ENCODE assay signal across 8 cellular contexts in the genomic region with DNA sequence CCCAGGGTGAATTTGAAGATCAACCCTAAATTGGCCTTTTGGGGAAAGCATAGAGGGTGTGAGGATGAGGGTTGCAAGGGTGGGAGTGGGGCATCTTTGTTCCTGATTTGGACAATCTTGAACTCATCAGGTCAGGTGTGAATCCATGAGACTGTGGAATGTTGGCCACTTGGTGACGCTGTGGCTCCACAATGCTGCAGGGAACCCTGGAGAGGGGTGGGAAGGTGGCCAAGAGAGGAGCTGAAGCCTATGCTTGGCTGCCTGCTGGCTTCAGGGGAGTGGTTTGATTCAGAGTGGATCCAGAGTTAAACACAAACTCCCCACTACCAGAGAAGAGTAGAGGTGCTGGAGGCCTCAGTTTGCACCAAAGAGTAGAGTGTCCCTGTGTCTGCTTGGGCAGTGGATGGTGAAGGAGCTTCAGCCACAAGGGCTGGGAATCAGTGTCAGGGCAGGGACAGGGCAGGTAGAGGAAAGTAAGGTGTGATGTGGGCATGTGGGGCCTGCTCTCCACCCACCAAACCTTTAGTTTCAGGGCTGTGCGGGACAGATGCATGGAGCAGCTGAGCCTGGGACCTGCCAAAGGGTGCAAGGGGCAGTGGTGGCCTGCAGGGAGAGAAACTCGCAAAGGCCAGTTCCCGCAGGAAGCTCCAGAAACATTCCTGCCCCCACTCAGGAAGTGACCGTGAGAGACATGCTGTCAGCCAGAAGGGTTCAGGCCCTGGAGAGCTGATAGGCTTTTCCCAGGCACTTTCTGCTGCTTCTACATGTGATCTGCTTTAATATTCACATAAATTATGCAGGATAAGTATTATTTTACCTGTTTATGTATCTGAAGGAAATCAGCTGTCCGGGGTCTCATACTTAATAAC.
DNase-seq lines count a peak whose midpoint lies in the region; ATAC-seq and TF ChIP-seq lines count a peak whose summit lies in the region.

No MANE protein-coding gene starts in this region.

- no peak overlapping the region for H2AFZ ChIP-seq in SK-N-SH (ENCODE audit: low read depth)

- no peaks in the 10 kb centered on the region for H4K20me1 ChIP-seq in SK-N-SH (ENCODE audit: insufficient read depth)

- ATAC-seq in GM18511 (IDR thresholded peaks at IDR 0.05; ENCODE audit: unreplicated experiment) (no peak), GM18870 (IDR thresholded peaks at IDR 0.05; ENCODE audit: unreplicated experiment) (no peak)

- no peak for TF ChIP-seq POLR2A in spleen (IDR thresholded peaks at IDR 0.05)
- no peak for TF ChIP-seq POLR2A in uterus (IDR thresholded peaks at IDR 0.05)

- no peak overlapping the region for H3K9ac ChIP-seq in SK-N-SH

- peak; percentile 53 for DNase-seq in Ammon's horn (ENCODE audit: low spot score)
- DNase-seq in H7, result peak; percentile 67
- no peak for DNase-seq in SK-N-SH
- peak; percentile 43 for DNase-seq in inferior parietal cortex (ENCODE audit: extremely low spot score)
- no peak for DNase-seq in spleen
- DNase-seq in uterus, result no peak

- TF ChIP-seq EP300 in SK-N-SH (IDR thresholded peaks at IDR 0.05; ENCODE audit: borderline replicate concordance in 1 of 2, low read depth in 1 of 2, low read length in 1 of 2), result no peak

- H3K9me3 ChIP-seq in SK-N-SH, result no peaks in the 10 kb centered on the region
- no peaks in the 10 kb centered on the region for H3K9me3 ChIP-seq in spleen
- H3K9me3 ChIP-seq in uterus, result no peaks in the 10 kb centered on the region

- POLR2A ChIA-PET in SK-N-SH (lab: Yijun Ruan, JAX), result no interaction called here

- H3K4me3 ChIP-seq in H7 (ENCODE audit: insufficient read depth, low read depth, low read length) (no peak overlapping the region), SK-N-SH (ENCODE audit: low read depth in 2 of 2, low read length in 1 of 2) (peak overlapping the region in 1 of 2 experiments; percentile 27; a peak in 1 of 4 replicates), spleen (no peak overlapping the region), uterus (no peak overlapping the region)

- no peak overlapping the region for H3K27ac ChIP-seq in SK-N-SH (ENCODE audit: low read depth in 2 of 2, low read length in 1 of 2)
- H3K27ac ChIP-seq in spleen, result no peak overlapping the region
- H3K27ac ChIP-seq in uterus, result no peak overlapping the region

- H3K27me3 ChIP-seq in H7 (ENCODE audit: control insufficient read depth, insufficient read depth, low read length), result no peaks in the 10 kb centered on the region
- H3K27me3 ChIP-seq in SK-N-SH (ENCODE audit: insufficient read depth), result peaks cover 47% of the 10 kb centered on the region; the same call in 1 of the 2 replicates
- no peaks in the 10 kb centered on the region for H3K27me3 ChIP-seq in spleen (replicated peaks in 1 of 7)
- no peaks in the 10 kb centered on the region for H3K27me3 ChIP-seq in uterus

- H3K79me2 ChIP-seq in SK-N-SH (ENCODE audit: insufficient read depth), result no peaks in the 10 kb centered on the region

- CTCF ChIA-PET in SK-N-SH (lab: Yijun Ruan, JAX), result interaction anchor here (0.6 to 1.3 kb wide), 6 partner anchors 8 to 232 kb away, joined by 3 to 4 read pairs (median 3); no protein-coding TSS in a partner anchor

- H3K4me2 ChIP-seq in SK-N-SH, result no peak overlapping the region

- WGBS in SK-N-SH (ENCODE audit: low lambda C conversion rate), result 17% methylated on average over 6 of the region's 6 CpGs
- 50 to 73% (median 58%) methylated on average over 5 to 6 of the region's 6 CpGs for WGBS in spleen, 5 donors

- no peaks in the 10 kb centered on the region for H3K9me2 ChIP-seq in SK-N-SH

- 0 out of 2 replicates have a peak, but pooled peaks have one; percentile 8 for TF ChIP-seq RAD21 in SK-N-SH (IDR thresholded peaks at IDR 0.05; ENCODE audit: low read length)

- TF ChIP-seq CTCF in SK-N-SH (IDR thresholded peaks at IDR 0.05), result peak; percentile 46
- TF ChIP-seq CTCF in spleen (IDR thresholded peaks at IDR 0.05 in 8 of 11, conservative IDR thresholded peaks at IDR 0.05 in 3 of 11), result no peak
- no peak for TF ChIP-seq CTCF in uterus (IDR thresholded peaks at IDR 0.05)

- H3K36me3 ChIP-seq in H7 (replicated peaks; ENCODE audit: control insufficient read depth, insufficient read depth, low read length) (no peaks in the 10 kb centered on the region), SK-N-SH (replicated peaks in 1 of 2; ENCODE audit: control insufficient read depth in 1 of 2, insufficient read depth in 2 of 2, low read length in 1 of 2) (no peaks in the 10 kb centered on the region), spleen (no peaks in the 10 kb centered on the region), uterus (no peaks in the 10 kb centered on the region)

- no peaks in the 10 kb centered on the region for H3F3A ChIP-seq in SK-N-SH (replicated peaks; ENCODE audit: insufficient read depth)

- no peaks in the 10 kb centered on the region for H3K4me1 ChIP-seq in SK-N-SH (ENCODE audit: control insufficient read depth in 1 of 2, insufficient read depth in 2 of 2, low read depth in 1 of 2, low read length in 1 of 2)
- H3K4me1 ChIP-seq in spleen, result no peaks in the 10 kb centered on the region
- H3K4me1 ChIP-seq in uterus, result no peaks in the 10 kb centered on the region

- intact Hi-C loops in spleen (cut with DNase I; ENCODE audit: low total_unique reads), result no loop called here
- intact Hi-C loops in uterus (cut with DNase I; ENCODE audit: low total_unique reads), result no loop called here

TF ChIP-seq in SK-N-SH, 30 proteins besides CTCF, POLR2A, EP300 and RAD21:
- TF ChIP-seq, protein P1, sequence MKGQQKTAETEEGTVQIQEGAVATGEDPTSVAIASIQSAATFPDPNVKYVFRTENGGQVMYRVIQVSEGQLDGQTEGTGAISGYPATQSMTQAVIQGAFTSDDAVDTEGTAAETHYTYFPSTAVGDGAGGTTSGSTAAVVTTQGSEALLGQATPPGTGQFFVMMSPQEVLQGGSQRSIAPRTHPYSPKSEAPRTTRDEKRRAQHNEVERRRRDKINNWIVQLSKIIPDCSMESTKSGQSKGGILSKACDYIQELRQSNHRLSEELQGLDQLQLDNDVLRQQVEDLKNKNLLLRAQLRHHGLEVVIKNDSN (IDR thresholded peaks at IDR 0.05; ENCODE audit: borderline replicate concordance, low read depth), result no peak
- no peak for TF ChIP-seq ELF1 (IDR thresholded peaks at IDR 0.05)
- no peak for TF ChIP-seq JUND (IDR thresholded peaks at IDR 0.05)
- no peak for TF ChIP-seq TCF12 (IDR thresholded peaks at IDR 0.05)
- TF ChIP-seq RCOR1 (IDR thresholded peaks at IDR 0.05; ENCODE audit: low read length), result no peak
- TF ChIP-seq FOSL2 (IDR thresholded peaks at IDR 0.05; ENCODE audit: borderline replicate concordance, low read depth), result no peak
- no peak for TF ChIP-seq SIN3A (IDR thresholded peaks at IDR 0.05; ENCODE audit: borderline replicate concordance, low read depth, low read length)
- TF ChIP-seq NRF1 (IDR thresholded peaks at IDR 0.05; ENCODE audit: low read depth, low read length), result no peak
- no peak for TF ChIP-seq MXI1 (IDR thresholded peaks at IDR 0.05; ENCODE audit: low read depth, low read length)
- no peak for TF ChIP-seq EZH2phosphoT487 (IDR thresholded peaks at IDR 0.05; ENCODE audit: borderline replicate concordance, low read depth)
TF ChIP-seq in SK-N-SH: peak in this region for 0.

Comparison
In these comparisons a context has a peak if more than half of its experiments do, and no peak if none do; other contexts are left out.
1. DNase-seq: peak in Ammon's horn (single experiment), H7 (single experiment) and inferior parietal cortex (single experiment); none in SK-N-SH (single experiment), spleen (single experiment) and uterus (0 of 2).